23 cellular contexts compared by ENCODE assay signal in the genomic region with DNA sequence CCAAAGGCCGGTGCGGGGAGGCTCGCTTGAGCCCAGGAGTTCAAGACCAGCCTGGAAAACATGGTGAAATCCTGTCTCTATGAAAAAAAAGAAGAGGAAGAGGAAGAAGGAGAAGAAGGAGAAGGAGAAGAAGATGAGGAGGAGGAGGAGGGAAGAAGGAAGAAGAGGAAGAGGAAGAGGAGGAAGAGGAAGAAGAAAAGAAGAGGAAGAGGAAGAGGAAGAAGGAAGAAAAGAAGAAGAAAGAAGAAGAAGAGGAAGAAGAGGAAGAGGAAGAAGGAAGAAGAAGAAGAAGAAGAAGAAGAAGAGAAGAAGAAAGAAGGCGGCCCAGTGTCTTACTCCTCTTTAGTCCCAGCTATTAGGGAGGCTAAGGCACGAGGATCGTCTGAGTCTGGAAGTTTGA. TPM values are rescaled to one million over a fixed set of nuclear protein-coding genes. Genes with fewer than 3 reads are reported as not detected.
DNase-seq lines count a peak whose midpoint lies in the region; ATAC-seq and TF ChIP-seq lines count a peak whose summit lies in the region.
"Had no signal": no experiment of that assay in that cellular context is flagged by ENCODE, and none has a peak within 500 bp of the region (broad histone marks: within the 10 kb centered on the region; RNA-seq: fewer than 3 reads in every experiment).

No MANE protein-coding gene starts in this region.

- H3K9me3 Mint-ChIP-seq in stimulated activated naive CD8-positive, alpha-beta T cell treated with anti-CD3 and anti-CD28 coated beads, Interleukin-15, amount 100 ng/mL, for 72 hours: no peaks in the 10 kb centered on the region
- H3K9me3 Mint-ChIP-seq in endodermal cell (peaks cover 11% of the 10 kb centered on the region), type B pancreatic cell (peaks cover 5% of the 10 kb centered on the region)
- H3K9me3 Mint-ChIP-seq in naive thymus-derived CD4-positive, alpha-beta T cell: peaks cover 0 to 23% (median 9%) of the 10 kb centered on the region in 11 donors
- H3K9me3 Mint-ChIP-seq: activated naive CD4-positive, alpha-beta T cell treated with anti-CD3 and anti-CD28 coated beads, Interleukin-2, amount 10 ng/mL, durations not matched to agents 7 days and 5 days had no signal

- no peak for ATAC-seq in stimulated activated naive CD8-positive, alpha-beta T cell treated with anti-CD3 and anti-CD28 coated beads, Interleukin-15, amount 100 ng/mL, for 72 hours
- ATAC-seq in stimulated activated naive CD8-positive, alpha-beta T cell treated with anti-CD3 and anti-CD28 coated beads, Interleukin-15, Interleukin-2, amounts not matched to agents 100 U/mL and 50 U/mL, for 24 hours: no peak
- ATAC-seq in naive thymus-derived CD4-positive, alpha-beta T cell: no peak
- ATAC-seq in HG03432 (IDR thresholded peaks at IDR 0.05; ENCODE audit: unreplicated experiment): no peak
- ATAC-seq: PC-3 had no signal

- H3K27ac Mint-ChIP-seq in stimulated activated naive CD8-positive, alpha-beta T cell treated with anti-CD3 and anti-CD28 coated beads, Interleukin-15, amount 100 ng/mL, for 72 hours: peak overlapping the region; percentile 14 to 49
- H3K27ac Mint-ChIP-seq in endodermal cell (no peak overlapping the region), type B pancreatic cell (no peak overlapping the region)
- no peak overlapping the region for H3K27ac Mint-ChIP-seq in naive thymus-derived CD4-positive, alpha-beta T cell
- H3K27ac Mint-ChIP-seq: activated naive CD4-positive, alpha-beta T cell treated with anti-CD3 and anti-CD28 coated beads, Interleukin-2, amount 10 ng/mL, durations not matched to agents 7 days and 5 days; B cell; CD8-positive, alpha-beta memory T cell; T-helper 17 cell had no signal

- H3K4me3 Mint-ChIP-seq in stimulated activated naive CD8-positive, alpha-beta T cell treated with anti-CD3 and anti-CD28 coated beads, Interleukin-15, amount 100 ng/mL, for 72 hours: peak overlapping the region in 1 of 2 donors; percentile 73
- H3K4me3 Mint-ChIP-seq in endodermal cell (peak overlapping the region; percentile 46), type B pancreatic cell (peak overlapping the region; percentile 62)
- peak overlapping the region in 8 of 10 donors; percentile 12 to 69 (median 60) for H3K4me3 Mint-ChIP-seq in naive thymus-derived CD4-positive, alpha-beta T cell
- H3K4me3 Mint-ChIP-seq: activated naive CD4-positive, alpha-beta T cell treated with anti-CD3 and anti-CD28 coated beads, Interleukin-2, amount 10 ng/mL, durations not matched to agents 7 days and 5 days; B cell; CD8-positive, alpha-beta memory T cell; T-helper 17 cell had no signal

- H3K4me3 ChIP-seq in endodermal cell (ENCODE audit: low read length): peak overlapping the region; percentile 69
- H3K4me3 ChIP-seq in naive thymus-derived CD4-positive, alpha-beta T cell (ENCODE audit: low read length): no peak overlapping the region
- H3K4me3 ChIP-seq: GM12878, MG63 had no signal

- H3K9me3 ChIP-seq in endodermal cell (ENCODE audit: control insufficient read depth, low read length): peaks cover 22% of the 10 kb centered on the region
- H3K9me3 ChIP-seq in naive thymus-derived CD4-positive, alpha-beta T cell (ENCODE audit: control insufficient read depth in 2 of 3, low read length in 3 of 3): peaks cover 0 to 7% (median 0%) of the 10 kb centered on the region in 3 experiments
- H3K9me3 ChIP-seq: pancreas, SK-N-SH had no signal

- DNase-seq in stimulated activated naive CD8-positive, alpha-beta T cell treated with anti-CD3 and anti-CD28 coated beads, Interleukin-15, amount 100 ng/mL, for 72 hours: no peak
- no peak for DNase-seq in stimulated activated naive CD8-positive, alpha-beta T cell treated with anti-CD3 and anti-CD28 coated beads, Interleukin-15, Interleukin-2, amounts not matched to agents 100 U/mL and 50 U/mL, for 24 hours
- DNase-seq in endodermal cell (no peak), type B pancreatic cell (ENCODE audit: extremely low spot score, unreplicated experiment) (no peak), NK-92 (lab: John Stamatoyannopoulos, UW; ENCODE audit: unreplicated experiment) (no peak), DMS53 (lab: John Stamatoyannopoulos, UW) (no peak)
- no peak for DNase-seq in naive thymus-derived CD4-positive, alpha-beta T cell
- DNase-seq: naive B cell, NCI-H1105, NCI-H187, PC-3, T-helper 17 cell, transverse colon had no signal

- H3K4me1 Mint-ChIP-seq in stimulated activated naive CD8-positive, alpha-beta T cell treated with anti-CD3 and anti-CD28 coated beads, Interleukin-15, amount 100 ng/mL, for 72 hours: peaks cover 18% of the 10 kb centered on the region
- H3K4me1 Mint-ChIP-seq in endodermal cell (peaks cover 9% of the 10 kb centered on the region), type B pancreatic cell (ENCODE audit: unreplicated experiment) (peaks cover 5% of the 10 kb centered on the region)
- H3K4me1 Mint-ChIP-seq in naive thymus-derived CD4-positive, alpha-beta T cell: peaks cover 3 to 12% (median 7%) of the 10 kb centered on the region in 7 donors

- intact Hi-C loops in naive thymus-derived CD4-positive, alpha-beta T cell (cut with micrococcal nuclease): no loop called here

- H3K4me1 ChIP-seq in endodermal cell (ENCODE audit: control insufficient read depth, insufficient read depth, low read length): peaks cover 6% of the 10 kb centered on the region
- H3K4me1 ChIP-seq in naive thymus-derived CD4-positive, alpha-beta T cell (ENCODE audit: control insufficient read depth in 2 of 2, insufficient read depth in 2 of 2, low read length in 2 of 2): peaks cover 0 to 8% of the 10 kb centered on the region in 2 donors

- POLR2A ChIA-PET in naive thymus-derived CD4-positive, alpha-beta T cell (lab: Charles Lee): no interaction called here

- TF ChIP-seq CTCF in endodermal cell (conservative IDR thresholded peaks at IDR 0.05) (no peak), type B pancreatic cell (conservative IDR thresholded peaks at IDR 0.05) (no peak)

- no peak overlapping the region for H3K9ac ChIP-seq in endodermal cell (ENCODE audit: extremely low read depth, low read length, poor library complexity, severe bottlenecking)
- H3K9ac ChIP-seq: KMS-11, SK-N-SH had no signal

- H3K27me3 Mint-ChIP-seq in stimulated activated naive CD8-positive, alpha-beta T cell treated with anti-CD3 and anti-CD28 coated beads, Interleukin-15, amount 100 ng/mL, for 72 hours: peaks cover 98% of the 10 kb centered on the region
- H3K27me3 Mint-ChIP-seq in endodermal cell (ENCODE audit: insufficient read depth) (peaks cover 68% of the 10 kb centered on the region), type B pancreatic cell (peaks cover 66% of the 10 kb centered on the region)
- peaks cover 71 to 79% (median 76%) of the 10 kb centered on the region in 5 donors for H3K27me3 Mint-ChIP-seq in naive thymus-derived CD4-positive, alpha-beta T cell

- H3K27me3 ChIP-seq in endodermal cell (ENCODE audit: control insufficient read depth, insufficient read depth, low read length, poor library complexity, severe bottlenecking): peaks cover 50% of the 10 kb centered on the region
- H3K27me3 ChIP-seq in naive thymus-derived CD4-positive, alpha-beta T cell (ENCODE audit: control insufficient read depth in 2 of 2, insufficient read depth in 2 of 2, low read length in 2 of 2): peaks cover 0 to 12% of the 10 kb centered on the region in 2 donors
- H3K27me3 ChIP-seq: MG63 had no signal

- 92 to 96% methylated on average over 4 to 6 of the region's 6 CpGs for WGBS in endodermal cell (ENCODE audit: insufficient coverage in 1 of 2, insufficient read length in 1 of 2), 2 experiments

- CTCF ChIA-PET in naive thymus-derived CD4-positive, alpha-beta T cell (lab: Charles Lee): interaction anchor here (0.6 kb wide), 1 partner anchor 124 kb away, joined by 3 read pairs; no protein-coding TSS in a partner anchor

- H3K36me3 Mint-ChIP-seq in endodermal cell (ENCODE audit: low read depth) (no peaks in the 10 kb centered on the region), type B pancreatic cell (no peaks in the 10 kb centered on the region)
- peaks cover 0 to 7% (median 5%) of the 10 kb centered on the region in 5 donors for H3K36me3 Mint-ChIP-seq in naive thymus-derived CD4-positive, alpha-beta T cell
- H3K36me3 Mint-ChIP-seq: CD8-positive, alpha-beta memory T cell had no signal

- no peaks in the 10 kb centered on the region for H3K36me3 ChIP-seq in endodermal cell (ENCODE audit: control insufficient read depth, insufficient read depth, low read length)
- no peaks in the 10 kb centered on the region for H3K36me3 ChIP-seq in naive thymus-derived CD4-positive, alpha-beta T cell (ENCODE audit: control insufficient read depth in 2 of 3, insufficient read depth in 3 of 3, low read length in 3 of 3)
- H3K36me3 ChIP-seq: brain microvascular endothelial cell, MG63, pancreas, transverse colon had no signal

- no peak overlapping the region for H3K27ac ChIP-seq in endodermal cell (ENCODE audit: low read depth, low read length)
- H3K27ac ChIP-seq in naive thymus-derived CD4-positive, alpha-beta T cell (ENCODE audit: low read depth, low read length): no peak overlapping the region
- H3K27ac ChIP-seq: brain microvascular endothelial cell, KMS-11, pancreas, transverse colon had no signal

RNA-seq across cellular contexts. Expression of a gene that starts 44.8 kb away (rescaled TPM):
- total RNA-seq in endodermal cell (1 to 10 TPM; 4.9 to 7.3 TPM), type B pancreatic cell (ENCODE audit: low replicate concordance) (11.6 and 13.7 TPM in 2 replicates)
- polyA plus RNA-seq in endodermal cell (2013, experiment 1 of 2): 12.4 TPM
- polyA plus RNA-seq in endodermal cell (2013, experiment 2 of 2): 11.7 TPM
- 10 to 100 TPM; 16.7 to 30.3 (median 23.2) TPM for total RNA-seq in naive thymus-derived CD4-positive, alpha-beta T cell
- 10 to 100 TPM; 32.4 to 38.9 TPM for polyA plus RNA-seq in naive thymus-derived CD4-positive, alpha-beta T cell

Comparison
In these comparisons a context has a peak if more than half of its experiments do, and no peak if none do; other contexts are left out.
1. H3K27ac Mint-ChIP-seq: peak in stimulated activated naive CD8-positive, alpha-beta T cell treated with anti-CD3 and anti-CD28 coated beads, Interleukin-15, amount 100 ng/mL, for 72 hours (2 of 2); none in endodermal cell (single experiment), naive thymus-derived CD4-positive, alpha-beta T cell (0 of 9) and type B pancreatic cell (single experiment).